Comparison of ENCODE assay signal across 1 cellular context in genomic region chr10:22318772-22319171, GRCh38.
TF ChIP-seq lines count a peak whose summit lies in the region.

No MANE protein-coding gene starts in this region.

TF ChIP-seq in K562, 482 proteins besides CTCF, POLR2A, EP300 and RAD21:
- TF ChIP-seq AFF1 (IDR thresholded peaks at IDR 0.05; ENCODE audit: low read depth in 1 of 2, partially characterized antibody in 2 of 2) (peak in 1 of 2 experiments; percentile 4), SMARCA4 (IDR thresholded peaks at IDR 0.05) (0 out of 2 replicates have a peak, but pooled peaks have one; percentile 10), SMARCB1 (IDR thresholded peaks at IDR 0.05; ENCODE audit: insufficient read length, low read depth) (peak; percentile 29), ATF1 (CRISPR knock-in tag; IDR thresholded peaks at IDR 0.05) (no peak), ATF1 (tag; IDR thresholded peaks at IDR 0.05) (no peak), ZBTB43 (CRISPR knock-in tag; IDR thresholded peaks at IDR 0.05) (no peak)
TF ChIP-seq in K562: peak in this region for 3.
